In genomic region chr19:40432760-40433159, GRCh38 we compare ENCODE assay signal across 8 cellular contexts. TPM values are rescaled to one million over a fixed set of nuclear protein-coding genes. Genes with fewer than 3 reads are reported as not detected.
DNase-seq lines count a peak whose midpoint lies in the region; ATAC-seq and TF ChIP-seq lines count a peak whose summit lies in the region.
"Not testable (repeated sequence)": the region's sequence is repeated elsewhere in the genome, so short reads cannot be mapped to it uniquely, and the experiment has no call there.

No MANE protein-coding gene starts in this region.

- H3K4me3 Mint-ChIP-seq in natural killer cell: peak overlapping the region; percentile 95
- peak overlapping the region; percentile 77 for H3K4me3 Mint-ChIP-seq in stimulated activated effector memory CD8-positive, alpha-beta T cell treated with anti-CD3 and anti-CD28 coated beads, Interleukin-12 subunit alpha, Interleukin-12 subunit beta, amount 100 ng/mL, for 72 hours

- not testable (repeated sequence) for H3K27me3 ChIP-seq in AG04450 (ENCODE audit: control insufficient read depth, insufficient read depth, low read length); SJSA1 (replicated peaks); duodenal mucosa (ENCODE audit: control insufficient read depth in 1 of 2, insufficient read depth in 2 of 2, low read length in 2 of 2); right cardiac atrium (ENCODE audit: control insufficient read depth, insufficient read depth)

- peak overlapping the region; percentile 87 to 94 for H3K9ac ChIP-seq in duodenal mucosa (ENCODE audit: low read depth in 1 of 2, low read length in 2 of 2)

- H3K36me3 ChIP-seq in SJSA1; duodenal mucosa (ENCODE audit: control insufficient read depth in 1 of 2, insufficient read depth in 2 of 2, low read length in 2 of 2): not testable (repeated sequence)

- not testable (repeated sequence) for H3K27me3 Mint-ChIP-seq in natural killer cell (ENCODE audit: low read depth in 2 of 2)

- not testable (repeated sequence) for DNase-seq in AG04450 (ENCODE audit: low read depth, low spot score); HFF-Myc (ENCODE audit: extremely low read depth, low read depth); SJSA1 (ENCODE audit: low read depth in 1 of 2, low spot score in 2 of 2); activated naive CD4-positive, alpha-beta T cell treated with anti-CD3 and anti-CD28 coated beads, Interleukin-2, amount 50 U/mL, for 72 hours (ENCODE audit: low spot score in 2 of 2); right cardiac atrium; natural killer cell; stimulated activated effector memory CD8-positive, alpha-beta T cell treated with anti-CD3 and anti-CD28 coated beads, Interleukin-12 subunit alpha, Interleukin-12 subunit beta, amount 100 ng/mL, for 72 hours (ENCODE audit: low spot score in 2 of 2)

- POLR2A ChIA-PET in AG04450 (lab: Yijun Ruan, JAX): interaction anchor here (1.5 to 2.2 kb wide), 3 partner anchors 10 to 67 kb away, joined by 4 to 21 read pairs (median 9); no protein-coding TSS in a partner anchor

- H3K9me3 ChIP-seq in AG04450 (ENCODE audit: control insufficient read depth, insufficient read depth, low read length); SJSA1 (replicated peaks); duodenal mucosa (ENCODE audit: control insufficient read depth in 1 of 2, low read length in 2 of 2); right cardiac atrium (ENCODE audit: control insufficient read depth, low read length): not testable (repeated sequence)

- H3K27ac ChIP-seq in AG04450 (ENCODE audit: low read depth, low read length) (peak overlapping the region; percentile 94), SJSA1 (peak overlapping the region; percentile 88), right cardiac atrium (ENCODE audit: low read length) (peak overlapping the region; percentile 100)
- not testable (repeated sequence) for H3K27ac ChIP-seq in duodenal mucosa (ENCODE audit: low read depth, low read length)

- ATAC-seq in activated naive CD4-positive, alpha-beta T cell treated with anti-CD3 and anti-CD28 coated beads, Interleukin-2, amount 50 U/mL, for 72 hours; right cardiac atrium; natural killer cell; stimulated activated effector memory CD8-positive, alpha-beta T cell treated with anti-CD3 and anti-CD28 coated beads, Interleukin-12 subunit alpha, Interleukin-12 subunit beta, amount 100 ng/mL, for 72 hours: not testable (repeated sequence)

- peaks cover 26% of the 10 kb centered on the region for H3K4me1 ChIP-seq in SJSA1 (replicated peaks)
- peaks cover 0 to 10% of the 10 kb centered on the region in 2 donors for H3K4me1 ChIP-seq in duodenal mucosa (ENCODE audit: control insufficient read depth in 1 of 2, insufficient read depth in 2 of 2, low read length in 2 of 2)
- not testable (repeated sequence) for H3K4me1 ChIP-seq in right cardiac atrium (ENCODE audit: control insufficient read depth, insufficient read depth, low read length)

- CTCF ChIA-PET in AG04450 (lab: Charles Lee): interaction anchor here (0.6 to 1.5 kb wide), 3 partner anchors 10 to 79 kb away, joined by 3 to 4 read pairs (median 3); no protein-coding TSS in a partner anchor

- intact Hi-C loops in right cardiac atrium (cut with DNase I); natural killer cell (cut with micrococcal nuclease): not testable (repeated sequence)

- H3K9me3 Mint-ChIP-seq in activated naive CD4-positive, alpha-beta T cell treated with anti-CD3 and anti-CD28 coated beads, Interleukin-2, amount 50 U/mL, for 72 hours; natural killer cell; stimulated activated effector memory CD8-positive, alpha-beta T cell treated with anti-CD3 and anti-CD28 coated beads, Interleukin-12 subunit alpha, Interleukin-12 subunit beta, amount 100 ng/mL, for 72 hours: not testable (repeated sequence)

- H3K4me1 Mint-ChIP-seq in natural killer cell: peaks cover 10 to 12% of the 10 kb centered on the region in 2 donors
- H3K4me1 Mint-ChIP-seq in stimulated activated effector memory CD8-positive, alpha-beta T cell treated with anti-CD3 and anti-CD28 coated beads, Interleukin-12 subunit alpha, Interleukin-12 subunit beta, amount 100 ng/mL, for 72 hours: peaks cover 18% of the 10 kb centered on the region

- H3K4me3 ChIP-seq in AG04450 (ENCODE audit: low read depth, low read length): not testable (repeated sequence)
- H3K4me3 ChIP-seq in HFF-Myc (replicated peaks; ENCODE audit: low read depth, low read length): peak overlapping the region; percentile 45
- peak overlapping the region; percentile 35 for H3K4me3 ChIP-seq in SJSA1
- peak overlapping the region in 1 of 2 donors; percentile 73 for H3K4me3 ChIP-seq in duodenal mucosa (ENCODE audit: low read depth in 1 of 2, low read length in 2 of 2)
- H3K4me3 ChIP-seq in right cardiac atrium (ENCODE audit: low read length): peak overlapping the region; percentile 88

- peak overlapping the region; percentile 95 to 99 for H3K27ac Mint-ChIP-seq in activated naive CD4-positive, alpha-beta T cell treated with anti-CD3 and anti-CD28 coated beads, Interleukin-2, amount 50 U/mL, for 72 hours
- peak overlapping the region; percentile 92 for H3K27ac Mint-ChIP-seq in natural killer cell
- H3K27ac Mint-ChIP-seq in stimulated activated effector memory CD8-positive, alpha-beta T cell treated with anti-CD3 and anti-CD28 coated beads, Interleukin-12 subunit alpha, Interleukin-12 subunit beta, amount 100 ng/mL, for 72 hours: peak overlapping the region; percentile 99

- H3K36me3 Mint-ChIP-seq in activated naive CD4-positive, alpha-beta T cell treated with anti-CD3 and anti-CD28 coated beads, Interleukin-2, amount 50 U/mL, for 72 hours; natural killer cell; stimulated activated effector memory CD8-positive, alpha-beta T cell treated with anti-CD3 and anti-CD28 coated beads, Interleukin-12 subunit alpha, Interleukin-12 subunit beta, amount 100 ng/mL, for 72 hours: not testable (repeated sequence)

- 37% methylated on average over 7 of the region's 7 CpGs for WGBS in right cardiac atrium

- not testable (repeated sequence) for TF ChIP-seq CTCF in AG04450 (IDR thresholded peaks at IDR 0.05; ENCODE audit: low read depth, low read length); HFF-Myc (IDR thresholded peaks at IDR 0.05; ENCODE audit: low read depth, low read length, missing control alignments); natural killer cell (IDR thresholded peaks at IDR 0.05)

RNA-seq across cellular contexts. Expression of gene SERTAD1, which starts 7.0 kb away (rescaled TPM):
- polyA plus RNA-seq in AG04450 (2011; rRNA removed) (11.9 and 16.2 TPM in 2 replicates), right cardiac atrium (18.4 TPM)
- 3.6 and 6.2 TPM in 2 replicates for polyA minus RNA-seq in AG04450 (2011; rRNA and poly(A)+ RNA removed)
- total RNA-seq in SJSA1 (2014; rRNA removed; shearing (Covaris generic)): 25.7 and 38.1 TPM in 2 replicates
- 10 to 100 TPM; 13.8 to 17.9 TPM for total RNA-seq in activated naive CD4-positive, alpha-beta T cell treated with anti-CD3 and anti-CD28 coated beads, Interleukin-2, amount 50 U/mL, for 72 hours
- total RNA-seq in right cardiac atrium (10 to 100 TPM in 2 of 4 donors, 1 to 10 TPM in 2; 8.9 to 14.4 (median 9.7) TPM), natural killer cell (10 to 100 TPM; 31.2 to 53.5 (median 38.7) TPM)

RNA-seq across cellular contexts. Expression of gene SERTAD3, which starts 11.4 kb away (rescaled TPM):
- polyA plus RNA-seq in AG04450 (2011; rRNA removed): 16.1 and 19.6 TPM in 2 replicates
- polyA minus RNA-seq in AG04450 (2011; rRNA and poly(A)+ RNA removed): 32.7 and 46.7 TPM in 2 replicates
- total RNA-seq in SJSA1 (2014; rRNA removed; shearing (Covaris generic)): 16.1 and 16.3 TPM in 2 replicates
- 10 to 100 TPM; 14.3 to 23.4 TPM for total RNA-seq in activated naive CD4-positive, alpha-beta T cell treated with anti-CD3 and anti-CD28 coated beads, Interleukin-2, amount 50 U/mL, for 72 hours
- total RNA-seq in right cardiac atrium: 10 to 100 TPM; 31.5 to 48.2 (median 36.9) TPM
- polyA plus RNA-seq in right cardiac atrium: 36.2 TPM
- total RNA-seq in natural killer cell: 100 to 1,000 TPM in 1 of 3 donors, 10 to 100 TPM in 2; 57.3 to 102 (median 83.3) TPM

RNA-seq across cellular contexts. Expression of gene PRX, which starts 19.6 kb away (rescaled TPM):
- 1.8 and 1.9 TPM in 2 replicates for polyA plus RNA-seq in AG04450 (2011; rRNA removed)
- 1.3 and 1.4 TPM in 2 replicates for polyA minus RNA-seq in AG04450 (2011; rRNA and poly(A)+ RNA removed)
- total RNA-seq in SJSA1 (2014; rRNA removed; shearing (Covaris generic)): 0.88 and 2.4 TPM in 2 replicates
- total RNA-seq in activated naive CD4-positive, alpha-beta T cell treated with anti-CD3 and anti-CD28 coated beads, Interleukin-2, amount 50 U/mL, for 72 hours: 1 to 10 TPM in 1 of 2 donors, under 1 TPM in 1; 0.77 to 1.6 TPM
- total RNA-seq in right cardiac atrium: 1 to 10 TPM; 3.2 to 7.1 (median 4.8) TPM
- 5.7 TPM for polyA plus RNA-seq in right cardiac atrium
- 1 to 10 TPM; 2.0 to 3.8 (median 3.7) TPM for total RNA-seq in natural killer cell

RNA-seq across cellular contexts. Expression of gene BLVRB, which starts 32.8 kb away (rescaled TPM):
- 40.4 and 58.0 TPM in 2 replicates for polyA plus RNA-seq in AG04450 (2011; rRNA removed)
- polyA minus RNA-seq in AG04450 (2011; rRNA and poly(A)+ RNA removed): 21.5 and 35.2 TPM in 2 replicates
- total RNA-seq in SJSA1 (2014; rRNA removed; shearing (Covaris generic)): 106 and 116 TPM in 2 replicates
- total RNA-seq in activated naive CD4-positive, alpha-beta T cell treated with anti-CD3 and anti-CD28 coated beads, Interleukin-2, amount 50 U/mL, for 72 hours: 10 to 100 TPM; 39.7 to 52.2 TPM
- 100 to 1,000 TPM in 1 of 4 donors, 10 to 100 TPM in 3; 72.0 to 102 (median 86.2) TPM for total RNA-seq in right cardiac atrium
- 109 TPM for polyA plus RNA-seq in right cardiac atrium
- total RNA-seq in natural killer cell: 10 to 100 TPM; 16.8 to 25.2 (median 18.3) TPM

RNA-seq across cellular contexts. Expression of gene SPTBN4, which starts 34.0 kb away (rescaled TPM):
- 1.3 and 1.9 TPM in 2 replicates for polyA plus RNA-seq in AG04450 (2011; rRNA removed)
- polyA minus RNA-seq in AG04450 (2011; rRNA and poly(A)+ RNA removed): 0.65 and 1.5 TPM in 2 replicates
- total RNA-seq in SJSA1 (2014; rRNA removed; shearing (Covaris generic)): 0.61 TPM in 1 of 2 replicates, not detected in the other
- 1 to 10 TPM; 3.7 to 4.2 TPM for total RNA-seq in activated naive CD4-positive, alpha-beta T cell treated with anti-CD3 and anti-CD28 coated beads, Interleukin-2, amount 50 U/mL, for 72 hours
- total RNA-seq in right cardiac atrium: 1 to 10 TPM; 3.2 to 6.4 (median 5.5) TPM
- polyA plus RNA-seq in right cardiac atrium: 4.3 TPM
- under 1 TPM; 0.16 to 0.63 (median 0.31) TPM for total RNA-seq in natural killer cell
